27 cellular contexts compared by ENCODE assay signal in genomic region chr14:64212666-64213065, GRCh38.
DNase-seq lines count a peak whose midpoint lies in the region; ATAC-seq and TF ChIP-seq lines count a peak whose summit lies in the region.
"Had no signal": no experiment of that assay in that cellular context is flagged by ENCODE, and none has a peak within 500 bp of the region (broad histone marks: within the 10 kb centered on the region; RNA-seq: fewer than 3 reads in every experiment).

No MANE protein-coding gene starts in this region.

- no peak overlapping the region for H3K4me3 Mint-ChIP-seq in Caco-2 (ENCODE audit: unreplicated experiment)
- H3K4me3 Mint-ChIP-seq in T-helper 17 cell = no peak overlapping the region
- no peak overlapping the region for H3K4me3 Mint-ChIP-seq in CD8-positive, alpha-beta T cell
- H3K4me3 Mint-ChIP-seq: activated T-cell treated with anti-CD3 and anti-CD28 coated beads, Interleukin-2, amount 50 U/mL, for 72 hours; brain; CD4-positive, CD25-positive, alpha-beta regulatory T cell; naive B cell; stimulated activated naive CD8-positive, alpha-beta T cell treated with anti-CD3 and anti-CD28 coated beads, Interleukin-15, Interleukin-2, amounts not matched to agents 100 ng/mL and 50 ng/mL, for 24 hours had no signal

- H3K4me3 ChIP-seq in Caco-2 (ENCODE audit: low read depth, low read length) = no peak overlapping the region
- no peak overlapping the region for H3K4me3 ChIP-seq in CD8-positive, alpha-beta T cell (ENCODE audit: low read depth, low read length)
- H3K4me3 ChIP-seq: A549, GM23248, K562, left lung had no signal

- POLR2A ChIA-PET in Caco-2 (lab: Charles Lee) = interaction anchor here (0.5 kb wide), 1 partner anchor 851 kb away, joined by 4 read pairs; no protein-coding TSS in a partner anchor
- POLR2A ChIA-PET in CD8-positive, alpha-beta T cell (lab: Charles Lee) = no interaction called here

- intact Hi-C loops in Caco-2 (cut with micrococcal nuclease; ENCODE audit: unreplicated experiment) = no loop called here
- intact Hi-C loops in CD8-positive, alpha-beta T cell (cut with DNase I, micrococcal nuclease) = no loop called here

- H3K4me1 ChIP-seq in Caco-2 = peaks cover 27% of the 10 kb centered on the region
- peaks cover 16% of the 10 kb centered on the region for H3K4me1 ChIP-seq in foreskin keratinocyte
- H3K4me1 ChIP-seq in CD8-positive, alpha-beta T cell (ENCODE audit: insufficient read depth, low read length) = no peaks in the 10 kb centered on the region
- H3K4me1 ChIP-seq: A549 had no signal

- H3K27ac Mint-ChIP-seq in Caco-2 (ENCODE audit: unreplicated experiment) = peak overlapping the region; percentile 73
- H3K27ac Mint-ChIP-seq in T-helper 17 cell = peak overlapping the region; percentile 2
- H3K27ac Mint-ChIP-seq in CD8-positive, alpha-beta T cell = no peak overlapping the region
- H3K27ac Mint-ChIP-seq: activated T-cell treated with anti-CD3 and anti-CD28 coated beads, Interleukin-2, amount 50 U/mL, for 72 hours; stimulated activated naive CD8-positive, alpha-beta T cell treated with anti-CD3 and anti-CD28 coated beads, Interleukin-15, Interleukin-2, amounts not matched to agents 100 ng/mL and 50 ng/mL, for 24 hours had no signal

- H3K36me3 Mint-ChIP-seq in Caco-2 (ENCODE audit: insufficient read depth, unreplicated experiment) (peaks cover 16% of the 10 kb centered on the region), T-helper 17 cell (ENCODE audit: low read depth) (peaks cover 9% of the 10 kb centered on the region)
- peaks cover 98% of the 10 kb centered on the region for H3K36me3 Mint-ChIP-seq in CD8-positive, alpha-beta T cell

- H3K27me3 ChIP-seq in Caco-2 (replicated peaks; ENCODE audit: control insufficient read depth, insufficient read depth, low read length) = no peaks in the 10 kb centered on the region
- H3K27me3 ChIP-seq in foreskin keratinocyte = no peaks in the 10 kb centered on the region
- H3K27me3 ChIP-seq in CD8-positive, alpha-beta T cell (ENCODE audit: insufficient read depth, low read length) = no peaks in the 10 kb centered on the region
- H3K27me3 ChIP-seq: left lung had no signal

- TF ChIP-seq CTCF in Caco-2 (IDR thresholded peaks at IDR 0.05; ENCODE audit: insufficient read depth in 1 of 2, low read depth in 1 of 2, low read length in 1 of 2, severe bottlenecking in 1 of 2, unreplicated experiment in 1 of 2) = no peak
- no peak for TF ChIP-seq CTCF in foreskin keratinocyte (conservative IDR thresholded peaks at IDR 0.05)
- no peak for TF ChIP-seq CTCF in CD8-positive, alpha-beta T cell (IDR thresholded peaks at IDR 0.05)

- H3K9me3 Mint-ChIP-seq in Caco-2 (ENCODE audit: unreplicated experiment) = no peaks in the 10 kb centered on the region
- no peaks in the 10 kb centered on the region for H3K9me3 Mint-ChIP-seq in CD8-positive, alpha-beta T cell
- H3K9me3 Mint-ChIP-seq: activated T-cell treated with anti-CD3 and anti-CD28 coated beads, Interleukin-2, amount 50 U/mL, for 72 hours; brain; naive B cell; stimulated activated naive CD8-positive, alpha-beta T cell treated with anti-CD3 and anti-CD28 coated beads, Interleukin-15, Interleukin-2, amounts not matched to agents 100 ng/mL and 50 ng/mL, for 24 hours had no signal

- BruUV-seq in Caco-2 (replicated peaks; lab: Mats Ljungman, UMichigan) = TSS peak; percentile 86

- H3K27me3 Mint-ChIP-seq in Caco-2 (ENCODE audit: insufficient read depth, unreplicated experiment) (no peaks in the 10 kb centered on the region), T-helper 17 cell (no peaks in the 10 kb centered on the region)
- H3K27me3 Mint-ChIP-seq in CD8-positive, alpha-beta T cell (ENCODE audit: low read depth) = no peaks in the 10 kb centered on the region
- H3K27me3 Mint-ChIP-seq: brain; CD4-positive, CD25-positive, alpha-beta regulatory T cell; naive B cell; stimulated activated naive CD8-positive, alpha-beta T cell treated with anti-CD3 and anti-CD28 coated beads, Interleukin-15, Interleukin-2, amounts not matched to agents 100 ng/mL and 50 ng/mL, for 24 hours had no signal

- H3K27ac ChIP-seq in foreskin keratinocyte = peak overlapping the region; percentile 35
- H3K27ac ChIP-seq in CD8-positive, alpha-beta T cell (ENCODE audit: low read depth, low read length) = no peak overlapping the region
- H3K27ac ChIP-seq: A549, GM23248 had no signal

- DNase-seq in Caco-2 = no peak
- DNase-seq in T-helper 17 cell = no peak
- peak in 1 of 2 donors; percentile 23 for DNase-seq in foreskin keratinocyte
- peak; percentile 2 for DNase-seq in pulmonary artery endothelial cell (ENCODE audit: low read depth, low spot score)
- no peak for DNase-seq in COLO829 (ENCODE audit: low spot score)
- no peak for DNase-seq in mesenteric fat pad (ENCODE audit: low spot score)
- no peak for DNase-seq in CD8-positive, alpha-beta T cell
- DNase-seq: activated CD4-positive, alpha-beta T cell treated with anti-CD3 and anti-CD28 coated beads, Interleukin-2, amount 50 U/mL, for 4 hours; activated T-cell treated with anti-CD3 and anti-CD28 coated beads, Interleukin-2, amount 50 U/mL, for 72 hours; AML-193; CD4-positive, CD25-positive, alpha-beta regulatory T cell; mesendoderm; naive B cell; NCI-H1092 treated with DMSO at 0.1 percent for 48 hours; NCI-H187; NCI-H2171; NCI-H510A treated with DMSO at 0.1 percent for 48 hours; retina; SK-N-SH; small intestine had no signal

- ATAC-seq in T-helper 17 cell (no peak), foreskin keratinocyte (peak; percentile 23), HG03135 (IDR thresholded peaks at IDR 0.05; ENCODE audit: unreplicated experiment) (no peak)
- no peak for ATAC-seq in CD8-positive, alpha-beta T cell
- ATAC-seq: A549; activated T-cell treated with anti-CD3 and anti-CD28 coated beads, Interleukin-2, amount 50 U/mL, for 72 hours; K562 had no signal

- H3K9me3 ChIP-seq in Caco-2 (no peaks in the 10 kb centered on the region), T-helper 17 cell (ENCODE audit: control insufficient read depth, low read length, poor library complexity, severe bottlenecking) (no peaks in the 10 kb centered on the region)
- H3K9me3 ChIP-seq in CD8-positive, alpha-beta T cell (ENCODE audit: low read length) = no peaks in the 10 kb centered on the region
- H3K9me3 ChIP-seq: A549, left lung, SK-N-SH had no signal

- H3K4me1 Mint-ChIP-seq in Caco-2 (ENCODE audit: low read depth, unreplicated experiment) (peaks cover 12% of the 10 kb centered on the region), T-helper 17 cell (peaks cover 5% of the 10 kb centered on the region)
- H3K4me1 Mint-ChIP-seq in CD8-positive, alpha-beta T cell (ENCODE audit: low read depth) = no peaks in the 10 kb centered on the region

- CTCF ChIA-PET in Caco-2 (lab: Charles Lee) = no interaction called here
- CTCF ChIA-PET in CD8-positive, alpha-beta T cell (lab: Charles Lee) = no interaction called here

- H3K36me3 ChIP-seq in Caco-2 (ENCODE audit: control insufficient read depth, insufficient read depth, low read length) = no peaks in the 10 kb centered on the region; the same call in 1 of the 2 replicates
- H3K36me3 ChIP-seq in CD8-positive, alpha-beta T cell (ENCODE audit: insufficient read depth, low read length) = peaks cover 73% of the 10 kb centered on the region
